7 cellular contexts compared by ENCODE assay signal in the genomic region with DNA sequence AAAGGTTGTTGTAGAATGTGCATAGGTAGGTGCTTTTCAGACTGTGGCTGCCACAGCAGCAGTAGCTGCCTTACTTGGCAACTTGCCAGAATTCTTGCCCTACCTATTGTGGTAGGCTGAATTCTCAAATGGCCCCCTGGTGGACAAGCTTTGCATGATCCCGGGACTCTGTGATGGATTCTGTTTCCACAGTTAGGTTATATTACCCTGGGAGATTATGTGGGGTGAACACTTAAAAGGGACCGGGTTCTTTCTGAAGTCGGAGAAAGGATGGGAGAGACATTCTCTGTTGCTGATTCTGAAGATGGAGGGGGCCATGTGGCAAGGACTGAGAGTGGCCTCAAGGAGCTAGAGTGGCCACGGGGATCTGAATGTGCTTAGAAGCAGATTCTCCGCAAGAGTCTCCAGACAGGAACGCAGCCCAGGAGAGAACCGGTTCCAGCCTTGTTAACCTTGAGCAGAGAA. TPM values are rescaled to one million over a fixed set of nuclear protein-coding genes. Genes with fewer than 3 reads are reported as not detected.
DNase-seq lines count a peak whose midpoint lies in the region; ATAC-seq and TF ChIP-seq lines count a peak whose summit lies in the region.

No MANE protein-coding gene starts in this region.

- TF ChIP-seq RAD21 in liver (IDR thresholded peaks at IDR 0.05), result peak; percentile 85 to 89

- peak overlapping the region; percentile 55 for H3K4me2 ChIP-seq in SU-DHL-6 (ENCODE audit: low read depth, low read length, poor library complexity, severe bottlenecking)

- DNase-seq in G401 (ENCODE audit: low spot score), result peak; percentile 32
- peak; percentile 97 for DNase-seq in LoVo (ENCODE audit: low spot score)
- peak; percentile 46 for DNase-seq in cerebellar cortex (ENCODE audit: low spot score)
- peak; percentile 88 for DNase-seq in stomach

- TF ChIP-seq CTCF in SU-DHL-6 (IDR thresholded peaks at IDR 0.05; ENCODE audit: insufficient read depth, low read length, poor library complexity, severe bottlenecking), result peak; percentile 70
- TF ChIP-seq CTCF in liver (IDR thresholded peaks at IDR 0.05; ENCODE audit: low read depth, low read length, missing input control), result peak; percentile 83
- peak in 5 of 7 experiments; percentile 29 to 76 (median 61) for TF ChIP-seq CTCF in stomach (IDR thresholded peaks at IDR 0.05)

- ATAC-seq in GM18517 (IDR thresholded peaks at IDR 0.05; ENCODE audit: unreplicated experiment), result no peak

- H3K9me2 ChIP-seq in SU-DHL-6 (replicated peaks; ENCODE audit: insufficient read depth, low read length), result no peaks in the 10 kb centered on the region

- H3F3A ChIP-seq in SU-DHL-6 (ENCODE audit: insufficient read depth), result no peaks in the 10 kb centered on the region

- intact Hi-C loops in stomach (cut with DNase I; ENCODE audit: low total_unique reads), result no loop called here

- no peaks in the 10 kb centered on the region for H4K20me1 ChIP-seq in SU-DHL-6 (ENCODE audit: low read depth, low read length)

- H3K27me3 ChIP-seq in SU-DHL-6 (ENCODE audit: low read length) (no peaks in the 10 kb centered on the region), liver (ENCODE audit: control insufficient read depth in 4 of 4, insufficient read depth in 4 of 4, low read length in 3 of 4) (no peaks in the 10 kb centered on the region), stomach (no peaks in the 10 kb centered on the region)

- no peaks in the 10 kb centered on the region for H3K79me2 ChIP-seq in SU-DHL-6 (ENCODE audit: insufficient read depth, low read length)

- H3K27ac ChIP-seq in SU-DHL-6 (ENCODE audit: low read depth, low read length) (no peak overlapping the region), liver (ENCODE audit: low read depth in 1 of 2, low read length in 2 of 2) (peak overlapping the region; percentile 61 to 63), stomach (peak overlapping the region in 4 of 5 donors; percentile 67 to 82 (median 74))

- H3K4me1 ChIP-seq in liver (ENCODE audit: control insufficient read depth in 4 of 4, insufficient read depth in 4 of 4, low read length in 3 of 4) (peaks cover 4 to 20% (median 17%) of the 10 kb centered on the region in 4 donors), stomach (peaks cover 17 to 46% (median 23%) of the 10 kb centered on the region in 4 donors)

- in situ Hi-C loops in G401 (cut with HindIII; ENCODE audit: low sequenced_read_pairs), result no loop called here

- TF ChIP-seq POLR2A in stomach (IDR thresholded peaks at IDR 0.05), result no peak

- no peak overlapping the region for H2AFZ ChIP-seq in SU-DHL-6 (ENCODE audit: low read depth, low read length, severe bottlenecking)

- H3K9me3 ChIP-seq in SU-DHL-6 (ENCODE audit: insufficient read depth, low read length), result no peaks in the 10 kb centered on the region
- no peaks in the 10 kb centered on the region for H3K9me3 ChIP-seq in liver (ENCODE audit: control insufficient read depth in 4 of 4, low read length in 3 of 4)
- H3K9me3 ChIP-seq in stomach, result no peaks in the 10 kb centered on the region

- 74% methylated on average over 7 of the region's 7 CpGs for WGBS in liver
- 74 to 84% (median 83%) methylated on average over 7 of the region's 7 CpGs for WGBS in stomach, 5 donors

- H3K36me3 ChIP-seq in SU-DHL-6 (ENCODE audit: low read length) (no peaks in the 10 kb centered on the region), liver (ENCODE audit: control insufficient read depth in 4 of 4, insufficient read depth in 3 of 4, low read depth in 1 of 4, low read length in 3 of 4) (no peaks in the 10 kb centered on the region), stomach (no peaks in the 10 kb centered on the region)

- TF ChIP-seq EP300 in stomach (IDR thresholded peaks at IDR 0.05), result no peak

- H3K4me3 ChIP-seq in SU-DHL-6 (ENCODE audit: insufficient read depth, low read length, poor library complexity, severe bottlenecking) (no peak overlapping the region), liver (ENCODE audit: low read depth in 1 of 3, low read length in 3 of 3) (no peak overlapping the region), stomach (no peak overlapping the region)

- H3K9ac ChIP-seq in SU-DHL-6 (ENCODE audit: low read length), result no peak overlapping the region
- H3K9ac ChIP-seq in liver (ENCODE audit: low read depth in 1 of 2, low read length in 2 of 2), result no peak overlapping the region

TF ChIP-seq in liver, 16 proteins besides CTCF, POLR2A, EP300 and RAD21:
- peak in 1 of 2 donors; percentile 54 for TF ChIP-seq RXRA (IDR thresholded peaks at IDR 0.05)
- no peak for TF ChIP-seq YY1 (IDR thresholded peaks at IDR 0.05)
- no peak for TF ChIP-seq FOXA1 (IDR thresholded peaks at IDR 0.05)
- no peak for TF ChIP-seq TAF1 (conservative IDR thresholded peaks at IDR 0.05)
- TF ChIP-seq SP1 (IDR thresholded peaks at IDR 0.05), result peak; percentile 37
- TF ChIP-seq GABPA (IDR thresholded peaks at IDR 0.05 in 1 of 2, conservative IDR thresholded peaks at IDR 0.05 in 1 of 2), result no peak
- TF ChIP-seq, protein P1, sequence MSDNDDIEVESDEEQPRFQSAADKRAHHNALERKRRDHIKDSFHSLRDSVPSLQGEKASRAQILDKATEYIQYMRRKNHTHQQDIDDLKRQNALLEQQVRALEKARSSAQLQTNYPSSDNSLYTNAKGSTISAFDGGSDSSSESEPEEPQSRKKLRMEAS (IDR thresholded peaks at IDR 0.05), result no peak
- TF ChIP-seq EGR1 (IDR thresholded peaks at IDR 0.05; ENCODE audit: low read depth in 2 of 2), result no peak
- TF ChIP-seq ATF3 (IDR thresholded peaks at IDR 0.05), result no peak
- TF ChIP-seq ZBTB33 (IDR thresholded peaks at IDR 0.05), result no peak
- TF ChIP-seq REST (IDR thresholded peaks at IDR 0.05), result no peak
- TF ChIP-seq NR2F2 (IDR thresholded peaks at IDR 0.05), result no peak
- TF ChIP-seq JUND (IDR thresholded peaks at IDR 0.05), result no peak
- TF ChIP-seq FOXA2 (IDR thresholded peaks at IDR 0.05), result no peak
- no peak for TF ChIP-seq HNF4G (IDR thresholded peaks at IDR 0.05)
- TF ChIP-seq HNF4A (conservative IDR thresholded peaks at IDR 0.05), result peak; percentile 6 to 30

RNA-seq across cellular contexts. Expression of gene KCNE1, which starts 32.1 kb away (rescaled TPM):
- 0.14 and 0.18 TPM in 2 replicates for total RNA-seq in G401 (2014; rRNA removed; shearing (Covaris generic))
- total RNA-seq in liver (1 to 10 TPM in 1 of 2 donors, under 1 TPM in 1; 0.23 to 6.0 TPM), stomach (10 to 100 TPM in 1 of 5 donors, 1 to 10 TPM in 4; 1.7 to 10.6 (median 2.2) TPM)
- polyA plus RNA-seq in liver (under 1 TPM; 0.65 to 0.96 TPM), stomach (under 1 TPM in 2 of 3 donors, not detected in 1; 0.13 to 0.19 TPM)

Comparison
In these comparisons a context has a peak if more than half of its experiments do, and no peak if none do; other contexts are left out.
1. DNase-seq: peak in every context shown above with its lines; median percentile 97 in LoVo; 88 in stomach; 46 in cerebellar cortex; 32 in G401.